Comparison of ENCODE assay signal across 11 cellular contexts in the genomic region with DNA sequence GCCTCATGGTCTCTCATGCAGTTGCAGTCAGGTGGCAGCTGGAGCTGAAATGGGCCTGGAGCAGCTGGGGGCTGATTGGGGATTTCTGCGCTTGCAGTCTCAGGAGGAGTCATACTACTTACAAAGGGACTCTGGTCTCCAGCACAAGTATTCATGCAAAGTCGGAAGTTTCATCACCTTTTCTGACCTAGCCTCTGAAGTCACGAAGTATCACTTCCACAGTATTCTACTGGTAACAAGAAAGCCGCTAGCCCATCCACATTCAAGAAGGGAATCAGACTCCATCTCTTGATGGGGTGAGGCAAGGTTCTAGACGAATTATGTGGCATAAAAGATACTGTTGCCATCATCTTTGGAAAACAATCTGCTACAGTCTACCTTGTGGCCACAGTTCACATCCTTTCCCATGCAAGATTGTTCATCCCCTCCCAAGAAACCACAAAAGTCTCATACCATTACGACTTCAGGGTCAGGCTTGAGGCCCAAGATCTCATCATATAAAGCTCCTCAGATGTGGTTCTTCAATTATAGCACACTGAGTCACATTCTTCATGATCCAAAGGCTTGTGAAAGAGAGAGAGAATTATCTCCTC.
DNase-seq lines count a peak whose midpoint lies in the region; ATAC-seq and TF ChIP-seq lines count a peak whose summit lies in the region.
"Had no signal": no experiment of that assay in that cellular context is flagged by ENCODE, and none has a peak within 500 bp of the region (broad histone marks: within the 10 kb centered on the region; RNA-seq: fewer than 3 reads in every experiment).

No MANE protein-coding gene starts in this region.

- TF ChIP-seq EP300 in ovary (IDR thresholded peaks at IDR 0.05): no peak
- TF ChIP-seq EP300 in sigmoid colon (IDR thresholded peaks at IDR 0.05): no peak

- peak; percentile 90 for ATAC-seq in GM18511 (IDR thresholded peaks at IDR 0.05; ENCODE audit: unreplicated experiment)
- peak; percentile 75 for ATAC-seq in GM21825 (IDR thresholded peaks at IDR 0.05; ENCODE audit: unreplicated experiment)

- no peaks in the 10 kb centered on the region for H3K9me3 Mint-ChIP-seq in glutamatergic neuron (ENCODE audit: unreplicated experiment)
- H3K9me3 Mint-ChIP-seq: natural killer cell treated with Interleukin-12 subunit alpha and Interleukin-12 subunit beta and Interleukin-15 and Interleukin-18, amount 100 ng/mL, for 72 hours had no signal

- intact Hi-C loops in ovary (cut with DNase I): no loop called here
- intact Hi-C loops in sigmoid colon (cut with DNase I): no loop called here

- H3K9me3 ChIP-seq in ovary (no peaks in the 10 kb centered on the region), sigmoid colon (no peaks in the 10 kb centered on the region)

- TF ChIP-seq CTCF in glutamatergic neuron (IDR thresholded peaks at IDR 0.05; ENCODE audit: partially characterized antibody, unreplicated experiment) (no peak), ovary (IDR thresholded peaks at IDR 0.05) (no peak), sigmoid colon (IDR thresholded peaks at IDR 0.05) (no peak)

- H3K27me3 ChIP-seq in ovary: no peaks in the 10 kb centered on the region
- H3K27me3 ChIP-seq in sigmoid colon: no peaks in the 10 kb centered on the region

- WGBS in ovary, 3 donors: 80 to 92% (median 90%) methylated on average over 6 of the region's 6 CpGs
- WGBS in sigmoid colon, 2 donors: 79 to 93% methylated on average over 6 of the region's 6 CpGs

- no peak overlapping the region for H3K27ac ChIP-seq in ovary
- no peak overlapping the region for H3K27ac ChIP-seq in sigmoid colon

- H3K4me1 ChIP-seq in ovary (ENCODE audit: insufficient read depth) (no peaks in the 10 kb centered on the region), sigmoid colon (no peaks in the 10 kb centered on the region)

- no peaks in the 10 kb centered on the region for H3K27me3 Mint-ChIP-seq in glutamatergic neuron (ENCODE audit: unreplicated experiment)
- H3K27me3 Mint-ChIP-seq: natural killer cell treated with Interleukin-12 subunit alpha and Interleukin-12 subunit beta and Interleukin-15 and Interleukin-18, amount 100 ng/mL, for 72 hours had no signal

- H3K36me3 ChIP-seq in ovary (no peaks in the 10 kb centered on the region), sigmoid colon (peaks cover 0 to 7% (median 0%) of the 10 kb centered on the region in 4 donors)

- peaks cover 12% of the 10 kb centered on the region for H3K4me1 Mint-ChIP-seq in glutamatergic neuron (ENCODE audit: low read depth, unreplicated experiment)

- TF ChIP-seq POLR2A in ovary (IDR thresholded peaks at IDR 0.05): no peak
- no peak for TF ChIP-seq POLR2A in sigmoid colon (IDR thresholded peaks at IDR 0.05)

- DNase-seq in LoVo (ENCODE audit: low spot score) (peak; percentile 26), glutamatergic neuron (no peak), ovary (no peak), sigmoid colon (no peak), HUDEP-2 (lab: John Stamatoyannopoulos, UW; ENCODE audit: unreplicated experiment in 76 of 76) (no peak)
- no peak for DNase-seq in activated effector memory CD4-positive, alpha-beta T cell treated with anti-CD3 and anti-CD28 coated beads, Interleukin-2, amount 50 U/mL, for 16 hours
- DNase-seq: aorta, GF-D8 had no signal

- peak overlapping the region; percentile 44 for H3K27ac Mint-ChIP-seq in glutamatergic neuron (ENCODE audit: unreplicated experiment)
- H3K27ac Mint-ChIP-seq: natural killer cell treated with Interleukin-12 subunit alpha and Interleukin-12 subunit beta and Interleukin-15 and Interleukin-18, amount 100 ng/mL, for 72 hours had no signal

- no peaks in the 10 kb centered on the region for H3K36me3 Mint-ChIP-seq in glutamatergic neuron (ENCODE audit: unreplicated experiment)

- no peak overlapping the region for H3K4me3 Mint-ChIP-seq in glutamatergic neuron (ENCODE audit: unreplicated experiment)
- H3K4me3 Mint-ChIP-seq: natural killer cell treated with Interleukin-12 subunit alpha and Interleukin-12 subunit beta and Interleukin-15 and Interleukin-18, amount 100 ng/mL, for 72 hours had no signal

- no peak overlapping the region for H3K4me3 ChIP-seq in ovary
- no peak overlapping the region for H3K4me3 ChIP-seq in sigmoid colon
